1 cellular context compared by ENCODE assay signal in genomic region chr17:78130439-78131101, GRCh38.
TF ChIP-seq lines count a peak whose summit lies in the region.

Gene TMC8 (plus strand): TSS chr17:78130771. CDS start chr17:78131589, 818 bp downstream.

TF ChIP-seq in K562, 482 proteins besides CTCF, POLR2A, EP300 and RAD21 (continued from another document and continues in another):
- TF ChIP-seq, protein P1, sequence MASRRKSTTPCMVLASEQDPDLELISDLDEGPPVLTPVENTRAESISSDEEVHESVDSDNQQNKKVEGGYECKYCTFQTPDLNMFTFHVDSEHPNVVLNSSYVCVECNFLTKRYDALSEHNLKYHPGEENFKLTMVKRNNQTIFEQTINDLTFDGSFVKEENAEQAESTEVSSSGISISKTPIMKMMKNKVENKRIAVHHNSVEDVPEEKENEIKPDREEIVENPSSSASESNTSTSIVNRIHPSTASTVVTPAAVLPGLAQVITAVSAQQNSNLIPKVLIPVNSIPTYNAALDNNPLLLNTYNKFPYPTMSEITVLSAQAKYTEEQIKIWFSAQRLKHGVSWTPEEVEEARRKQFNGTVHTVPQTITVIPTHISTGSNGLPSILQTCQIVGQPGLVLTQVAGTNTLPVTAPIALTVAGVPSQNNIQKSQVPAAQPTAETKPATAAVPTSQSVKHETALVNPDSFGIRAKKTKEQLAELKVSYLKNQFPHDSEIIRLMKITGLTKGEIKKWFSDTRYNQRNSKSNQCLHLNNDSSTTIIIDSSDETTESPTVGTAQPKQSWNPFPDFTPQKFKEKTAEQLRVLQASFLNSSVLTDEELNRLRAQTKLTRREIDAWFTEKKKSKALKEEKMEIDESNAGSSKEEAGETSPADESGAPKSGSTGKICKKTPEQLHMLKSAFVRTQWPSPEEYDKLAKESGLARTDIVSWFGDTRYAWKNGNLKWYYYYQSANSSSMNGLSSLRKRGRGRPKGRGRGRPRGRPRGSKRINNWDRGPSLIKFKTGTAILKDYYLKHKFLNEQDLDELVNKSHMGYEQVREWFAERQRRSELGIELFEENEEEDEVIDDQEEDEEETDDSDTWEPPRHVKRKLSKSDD (conservative IDR thresholded peaks at IDR 0.05; ENCODE audit: low read length) = no peak
- TF ChIP-seq KDM2B (CRISPR knock-in tag; IDR thresholded peaks at IDR 0.05) (no peak), CCAR2 (IDR thresholded peaks at IDR 0.05; ENCODE audit: low read depth, low read length) (no peak), SIRT6 (IDR thresholded peaks at IDR 0.05; ENCODE audit: low read depth, low read length) (no peak), SRSF9 (IDR thresholded peaks at IDR 0.05; ENCODE audit: borderline replicate concordance, low read depth, low read length) (no peak), THRA (IDR thresholded peaks at IDR 0.05) (no peak), ZNF232 (CRISPR knock-in tag; IDR thresholded peaks at IDR 0.05) (no peak), ZNF140 (CRISPR knock-in tag; IDR thresholded peaks at IDR 0.05) (no peak), PML (IDR thresholded peaks at IDR 0.05; ENCODE audit: low read length) (no peak), HMGXB4 (CRISPR knock-in tag; IDR thresholded peaks at IDR 0.05) (no peak), NR4A1 (CRISPR knock-in tag; IDR thresholded peaks at IDR 0.05) (no peak; the same call in 1 of the 2 replicates), NR4A1 (tag; IDR thresholded peaks at IDR 0.05) (0 out of 2 replicates have a peak, but pooled peaks have one; percentile 49), GABPB1 (CRISPR knock-in tag; IDR thresholded peaks at IDR 0.05) (0 out of 2 replicates have a peak, but pooled peaks have one; percentile 42), ZBTB40 (IDR thresholded peaks at IDR 0.05) (no peak), ZBTB40 (CRISPR knock-in tag; IDR thresholded peaks at IDR 0.05) (no peak), HMBOX1 (IDR thresholded peaks at IDR 0.05) (peak; percentile 1; the same call in 1 of the 2 replicates)
- TF ChIP-seq, protein P2, sequence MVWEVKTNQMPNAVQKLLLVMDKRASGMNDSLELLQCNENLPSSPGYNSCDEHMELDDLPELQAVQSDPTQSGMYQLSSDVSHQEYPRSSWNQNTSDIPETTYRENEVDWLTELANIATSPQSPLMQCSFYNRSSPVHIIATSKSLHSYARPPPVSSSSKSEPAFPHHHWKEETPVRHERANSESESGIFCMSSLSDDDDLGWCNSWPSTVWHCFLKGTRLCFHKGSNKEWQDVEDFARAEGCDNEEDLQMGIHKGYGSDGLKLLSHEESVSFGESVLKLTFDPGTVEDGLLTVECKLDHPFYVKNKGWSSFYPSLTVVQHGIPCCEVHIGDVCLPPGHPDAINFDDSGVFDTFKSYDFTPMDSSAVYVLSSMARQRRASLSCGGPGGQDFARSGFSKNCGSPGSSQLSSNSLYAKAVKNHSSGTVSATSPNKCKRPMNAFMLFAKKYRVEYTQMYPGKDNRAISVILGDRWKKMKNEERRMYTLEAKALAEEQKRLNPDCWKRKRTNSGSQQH (CRISPR knock-in tag; IDR thresholded peaks at IDR 0.05) = no peak
- TF ChIP-seq, protein P3, sequence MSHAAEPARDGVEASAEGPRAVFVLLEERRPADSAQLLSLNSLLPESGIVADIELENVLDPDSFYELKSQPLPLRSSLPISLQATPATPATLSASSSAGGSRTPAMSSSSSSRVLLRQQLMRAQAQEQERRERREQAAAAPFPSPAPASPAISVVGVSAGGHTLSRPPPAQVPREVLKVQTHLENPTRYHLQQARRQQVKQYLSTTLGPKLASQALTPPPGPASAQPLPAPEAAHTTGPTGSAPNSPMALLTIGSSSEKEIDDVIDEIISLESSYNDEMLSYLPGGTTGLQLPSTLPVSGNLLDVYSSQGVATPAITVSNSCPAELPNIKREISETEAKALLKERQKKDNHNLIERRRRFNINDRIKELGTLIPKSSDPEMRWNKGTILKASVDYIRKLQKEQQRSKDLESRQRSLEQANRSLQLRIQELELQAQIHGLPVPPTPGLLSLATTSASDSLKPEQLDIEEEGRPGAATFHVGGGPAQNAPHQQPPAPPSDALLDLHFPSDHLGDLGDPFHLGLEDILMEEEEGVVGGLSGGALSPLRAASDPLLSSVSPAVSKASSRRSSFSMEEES (CRISPR knock-in tag; IDR thresholded peaks at IDR 0.05) = peak; percentile 4; the same call in 1 of the 2 replicates
- TF ChIP-seq, protein P4, sequence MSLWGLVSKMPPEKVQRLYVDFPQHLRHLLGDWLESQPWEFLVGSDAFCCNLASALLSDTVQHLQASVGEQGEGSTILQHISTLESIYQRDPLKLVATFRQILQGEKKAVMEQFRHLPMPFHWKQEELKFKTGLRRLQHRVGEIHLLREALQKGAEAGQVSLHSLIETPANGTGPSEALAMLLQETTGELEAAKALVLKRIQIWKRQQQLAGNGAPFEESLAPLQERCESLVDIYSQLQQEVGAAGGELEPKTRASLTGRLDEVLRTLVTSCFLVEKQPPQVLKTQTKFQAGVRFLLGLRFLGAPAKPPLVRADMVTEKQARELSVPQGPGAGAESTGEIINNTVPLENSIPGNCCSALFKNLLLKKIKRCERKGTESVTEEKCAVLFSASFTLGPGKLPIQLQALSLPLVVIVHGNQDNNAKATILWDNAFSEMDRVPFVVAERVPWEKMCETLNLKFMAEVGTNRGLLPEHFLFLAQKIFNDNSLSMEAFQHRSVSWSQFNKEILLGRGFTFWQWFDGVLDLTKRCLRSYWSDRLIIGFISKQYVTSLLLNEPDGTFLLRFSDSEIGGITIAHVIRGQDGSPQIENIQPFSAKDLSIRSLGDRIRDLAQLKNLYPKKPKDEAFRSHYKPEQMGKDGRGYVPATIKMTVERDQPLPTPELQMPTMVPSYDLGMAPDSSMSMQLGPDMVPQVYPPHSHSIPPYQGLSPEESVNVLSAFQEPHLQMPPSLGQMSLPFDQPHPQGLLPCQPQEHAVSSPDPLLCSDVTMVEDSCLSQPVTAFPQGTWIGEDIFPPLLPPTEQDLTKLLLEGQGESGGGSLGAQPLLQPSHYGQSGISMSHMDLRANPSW (CRISPR knock-in tag; IDR thresholded peaks at IDR 0.05) = no peak
- TF ChIP-seq, protein P5, sequence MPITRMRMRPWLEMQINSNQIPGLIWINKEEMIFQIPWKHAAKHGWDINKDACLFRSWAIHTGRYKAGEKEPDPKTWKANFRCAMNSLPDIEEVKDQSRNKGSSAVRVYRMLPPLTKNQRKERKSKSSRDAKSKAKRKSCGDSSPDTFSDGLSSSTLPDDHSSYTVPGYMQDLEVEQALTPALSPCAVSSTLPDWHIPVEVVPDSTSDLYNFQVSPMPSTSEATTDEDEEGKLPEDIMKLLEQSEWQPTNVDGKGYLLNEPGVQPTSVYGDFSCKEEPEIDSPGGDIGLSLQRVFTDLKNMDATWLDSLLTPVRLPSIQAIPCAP (CRISPR knock-in tag; IDR thresholded peaks at IDR 0.05; ENCODE audit: borderline replicate concordance) = no peak
- TF ChIP-seq, protein P6, sequence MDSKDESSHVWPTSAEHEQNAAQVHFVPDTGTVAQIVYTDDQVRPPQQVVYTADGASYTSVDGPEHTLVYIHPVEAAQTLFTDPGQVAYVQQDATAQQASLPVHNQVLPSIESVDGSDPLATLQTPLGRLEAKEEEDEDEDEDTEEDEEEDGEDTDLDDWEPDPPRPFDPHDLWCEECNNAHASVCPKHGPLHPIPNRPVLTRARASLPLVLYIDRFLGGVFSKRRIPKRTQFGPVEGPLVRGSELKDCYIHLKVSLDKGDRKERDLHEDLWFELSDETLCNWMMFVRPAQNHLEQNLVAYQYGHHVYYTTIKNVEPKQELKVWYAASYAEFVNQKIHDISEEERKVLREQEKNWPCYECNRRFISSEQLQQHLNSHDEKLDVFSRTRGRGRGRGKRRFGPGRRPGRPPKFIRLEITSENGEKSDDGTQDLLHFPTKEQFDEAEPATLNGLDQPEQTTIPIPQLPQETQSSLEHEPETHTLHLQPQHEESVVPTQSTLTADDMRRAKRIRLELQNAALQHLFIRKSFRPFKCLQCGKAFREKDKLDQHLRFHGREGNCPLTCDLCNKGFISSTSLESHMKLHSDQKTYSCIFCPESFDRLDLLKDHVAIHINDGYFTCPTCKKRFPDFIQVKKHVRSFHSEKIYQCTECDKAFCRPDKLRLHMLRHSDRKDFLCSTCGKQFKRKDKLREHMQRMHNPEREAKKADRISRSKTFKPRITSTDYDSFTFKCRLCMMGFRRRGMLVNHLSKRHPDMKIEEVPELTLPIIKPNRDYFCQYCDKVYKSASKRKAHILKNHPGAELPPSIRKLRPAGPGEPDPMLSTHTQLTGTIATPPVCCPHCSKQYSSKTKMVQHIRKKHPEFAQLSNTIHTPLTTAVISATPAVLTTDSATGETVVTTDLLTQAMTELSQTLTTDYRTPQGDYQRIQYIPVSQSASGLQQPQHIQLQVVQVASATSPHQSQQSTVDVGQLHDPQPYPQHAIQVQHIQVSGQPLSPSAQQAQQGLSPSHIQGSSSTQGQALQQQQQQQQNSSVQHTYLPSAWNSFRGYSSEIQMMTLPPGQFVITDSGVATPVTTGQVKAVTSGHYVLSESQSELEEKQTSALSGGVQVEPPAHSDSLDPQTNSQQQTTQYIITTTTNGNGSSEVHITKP (IDR thresholded peaks at IDR 0.05; ENCODE audit: partially characterized antibody) = no peak
